8 cellular contexts compared by ENCODE assay signal in genomic region chr5:442335-443238, GRCh38. TPM values are rescaled to one million over a fixed set of nuclear protein-coding genes. Genes with fewer than 3 reads are reported as not detected.
DNase-seq lines count a peak whose midpoint lies in the region; ATAC-seq and TF ChIP-seq lines count a peak whose summit lies in the region.

Gene EXOC3 (plus strand): TSS chr5:443176. CDS start chr5:446206, 3,030 bp downstream.

- H3K4me1 ChIP-seq in neural progenitor cell (peaks cover 12% of the 10 kb centered on the region), stomach smooth muscle (ENCODE audit: control insufficient read depth, insufficient read depth, low read length) (peaks cover 18% of the 10 kb centered on the region)

- H3K27ac Mint-ChIP-seq in neural progenitor cell, result peak within 1 kb of the TSS; percentile 94

- peak; percentile 13 for DNase-seq in DMS79 treated with DMSO at 0.1 percent for 48 hours (lab: John Stamatoyannopoulos, UW)
- DNase-seq in activated effector memory CD4-positive, alpha-beta T cell treated with anti-CD3 and anti-CD28 coated beads, Interleukin-2, amount 50 U/mL, for 16 hours, result peak; percentile 92
- peak; percentile 68 for DNase-seq in fibroblast of villous mesenchyme (ENCODE audit: low read depth)
- peak; percentile 91 for DNase-seq in neural progenitor cell (ENCODE audit: low spot score)

- peaks cover 20% of the 10 kb centered on the region for H3K79me2 ChIP-seq in neural progenitor cell (ENCODE audit: low read depth)

- H4K20me1 ChIP-seq in neural progenitor cell (ENCODE audit: low read depth), result no peaks in the 10 kb centered on the region

- H3K9me3 Mint-ChIP-seq in neural progenitor cell, result no peaks in the 10 kb centered on the region

- H3K36me3 ChIP-seq in neural progenitor cell (no peaks in the 10 kb centered on the region), stomach smooth muscle (ENCODE audit: control insufficient read depth in 2 of 2, insufficient read depth in 2 of 2, low read length in 2 of 2) (peaks cover 6 to 10% of the 10 kb centered on the region in 2 donors)

- H3K4me3 ChIP-seq in fibroblast of villous mesenchyme (ENCODE audit: low read depth, low read length) (peak within 1 kb of the TSS; percentile 93), neural progenitor cell (peak within 1 kb of the TSS; percentile 92), stomach smooth muscle (ENCODE audit: low read length in 2 of 2) (peak within 1 kb of the TSS; percentile 97 to 99)

- H3K4me2 ChIP-seq in neural progenitor cell, result peak within 1 kb of the TSS; percentile 100

- H3K27me3 Mint-ChIP-seq in neural progenitor cell (ENCODE audit: insufficient read depth, low read depth), result peaks cover 4% of the 10 kb centered on the region

- TF ChIP-seq POLR2A in Raji (IDR thresholded peaks at IDR 0.05; ENCODE audit: insufficient read depth, low read depth, low read length), result peak; percentile 77

- peaks cover 21% of the 10 kb centered on the region for H3K4me1 Mint-ChIP-seq in neural progenitor cell

- H3K27me3 ChIP-seq in neural progenitor cell, result no peaks in the 10 kb centered on the region
- peaks cover 0 to under 1% of the 10 kb centered on the region in 2 donors for H3K27me3 ChIP-seq in stomach smooth muscle (ENCODE audit: control insufficient read depth in 1 of 2, insufficient read depth in 2 of 2, low read length in 2 of 2)

- peak within 1 kb of the TSS; percentile 99 for H3K4me3 Mint-ChIP-seq in neural progenitor cell

- no peak for TF ChIP-seq RAD21 in Ishikawa (IDR thresholded peaks at IDR 0.05; ENCODE audit: low read depth)

- H3K9ac ChIP-seq in neural progenitor cell (peak within 1 kb of the TSS; percentile 75), stomach smooth muscle (ENCODE audit: low read length in 2 of 2) (peak within 1 kb of the TSS; percentile 95 to 96)

- peaks cover 7% of the 10 kb centered on the region for H3K36me3 Mint-ChIP-seq in neural progenitor cell

- H3K9me3 ChIP-seq in neural progenitor cell (ENCODE audit: low read depth) (no peaks in the 10 kb centered on the region), stomach smooth muscle (ENCODE audit: control insufficient read depth in 2 of 2, low read length in 2 of 2) (no peaks in the 10 kb centered on the region)

- H2AFZ ChIP-seq in neural progenitor cell (replicated peaks), result peak within 1 kb of the TSS; percentile 93

- TF ChIP-seq CTCF in fibroblast of villous mesenchyme (IDR thresholded peaks at IDR 0.05; ENCODE audit: insufficient read depth, low read depth, low read length) (no peak), neural progenitor cell (IDR thresholded peaks at IDR 0.05) (no peak)

- H3K27ac ChIP-seq in neural progenitor cell, result no peak within 1 kb of the TSS
- H3K27ac ChIP-seq in stomach smooth muscle (ENCODE audit: low read length), result peak within 1 kb of the TSS; percentile 76

- no peaks in the 10 kb centered on the region for H3F3A ChIP-seq in neural progenitor cell (ENCODE audit: low read depth)

- TF ChIP-seq EP300 in Ishikawa (IDR thresholded peaks at IDR 0.05; ENCODE audit: borderline replicate concordance), result no peak

- ATAC-seq in GM21576 (IDR thresholded peaks at IDR 0.05; ENCODE audit: unreplicated experiment), result peak; percentile 76

TF ChIP-seq in Ishikawa, 13 proteins besides CTCF, POLR2A, EP300 and RAD21:
- TF ChIP-seq YY1 (IDR thresholded peaks at IDR 0.05; ENCODE audit: low read depth), result peak; percentile 56; the same call in 1 of the 2 replicates
- no peak for TF ChIP-seq CEBPB (IDR thresholded peaks at IDR 0.05)
- TF ChIP-seq USF1 (IDR thresholded peaks at IDR 0.05), result no peak
- TF ChIP-seq ZBTB7A (IDR thresholded peaks at IDR 0.05; ENCODE audit: low read depth), result no peak
- peak; percentile 83; the same call in 1 of the 2 replicates for TF ChIP-seq TAF1 (IDR thresholded peaks at IDR 0.05; ENCODE audit: low read depth)
- peak; percentile 45; the same call in 1 of the 2 replicates for TF ChIP-seq EGR1 (IDR thresholded peaks at IDR 0.05)
- no peak for TF ChIP-seq TEAD4 (IDR thresholded peaks at IDR 0.05)
- TF ChIP-seq FOXM1 (IDR thresholded peaks at IDR 0.05; ENCODE audit: borderline replicate concordance, low read depth), result no peak
- no peak for TF ChIP-seq CREB1 (IDR thresholded peaks at IDR 0.05; ENCODE audit: low read depth)
- no peak for TF ChIP-seq NFIC (IDR thresholded peaks at IDR 0.05)
- TF ChIP-seq TCF12 (IDR thresholded peaks at IDR 0.05; ENCODE audit: low read depth), result no peak
- TF ChIP-seq REST (IDR thresholded peaks at IDR 0.05; ENCODE audit: low read depth), result no peak
- peak; percentile 89 for TF ChIP-seq MAX (IDR thresholded peaks at IDR 0.05)
TF ChIP-seq in Ishikawa: peak in this region for 4.

RNA-seq across cellular contexts. Expression of gene EXOC3, which starts in this region (rescaled TPM):
- 31.2 and 32.4 TPM in 2 replicates for total RNA-seq in fibroblast of villous mesenchyme
- total RNA-seq in neural progenitor cell (ENCODE audit: low replicate concordance), result 19.2 and 37.6 TPM in 2 replicates

Comparison
In these comparisons a context has a peak if more than half of its experiments do, and no peak if none do; other contexts are left out.
1. DNase-seq: peak in every context shown above with its lines; median percentile 92 in activated effector memory CD4-positive, alpha-beta T cell treated with anti-CD3 and anti-CD28 coated beads, Interleukin-2, amount 50 U/mL, for 16 hours; 91 in neural progenitor cell; 68 in fibroblast of villous mesenchyme; 13 in DMS79 treated with DMSO at 0.1 percent for 48 hours.